Comparison of ENCODE assay signal across 9 cellular contexts in the genomic region with DNA sequence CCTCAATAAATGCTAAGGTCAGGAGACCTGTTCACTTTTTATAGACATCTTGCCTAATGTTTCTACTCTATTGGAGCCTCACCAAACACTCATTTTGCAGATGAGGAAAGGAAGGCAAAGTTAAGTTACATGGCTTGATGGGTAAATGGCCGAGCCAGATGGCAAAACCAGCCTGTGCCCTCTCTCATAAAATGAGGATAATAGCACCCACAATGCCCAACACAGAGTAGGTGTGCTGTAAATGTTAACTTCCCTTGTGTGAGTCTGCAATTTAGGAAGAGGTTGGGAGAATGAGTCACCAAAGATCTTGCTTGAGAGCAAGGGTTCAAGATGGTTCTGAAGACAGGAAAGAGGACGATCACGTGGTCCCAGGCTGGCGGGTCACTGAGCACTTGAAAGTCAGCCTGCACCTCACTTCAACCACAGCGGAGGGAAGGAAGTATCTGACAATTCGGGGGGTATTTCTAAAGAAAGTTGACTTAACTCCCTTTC. TPM values are rescaled to one million over a fixed set of nuclear protein-coding genes. Genes with fewer than 3 reads are reported as not detected.
DNase-seq lines count a peak whose midpoint lies in the region; ATAC-seq, FAIRE-seq and TF ChIP-seq lines count a peak whose summit lies in the region.
"Had no signal": no experiment of that assay in that cellular context is flagged by ENCODE, and none has a peak within 500 bp of the region (broad histone marks: within the 10 kb centered on the region; RNA-seq: fewer than 3 reads in every experiment).

No MANE protein-coding gene starts in this region.

- H3K9me3 ChIP-seq in KOPT-K1 (ENCODE audit: insufficient read depth, low read length, poor library complexity, severe bottlenecking) (no peaks in the 10 kb centered on the region), HepG2 (ENCODE audit: low read length) (no peaks in the 10 kb centered on the region)

- DNase-seq in activated CD8-positive, alpha-beta memory T cell treated with anti-CD3 and anti-CD28 coated beads for 24 hours: peak; percentile 67
- DNase-seq in HepG2 (ENCODE audit: low spot score) (no peak), GM10248 (ENCODE audit: extremely low spot score) (no peak), NCI-H2107 (lab: John Stamatoyannopoulos, UW) (no peak)
- DNase-seq in stimulated activated naive B cell treated with anti-CD40 and anti-IgM and Interleukin-4, amounts not matched to agents 10 μg/mL and 1 μg/mL and 100 μg/mL, for 72 hours: no peak
- DNase-seq: effector memory CD4-positive, alpha-beta T cell had no signal

- POLR2A ChIA-PET in HepG2 (lab: Yijun Ruan, JAX) (no interaction called here), GM10248 (lab: Yijun Ruan, JAX) (interaction anchor here (0.7 kb wide), 1 partner anchor 1145 kb away, joined by 3 read pairs; no protein-coding TSS in a partner anchor)

- no peaks in the 10 kb centered on the region for H3K79me2 ChIP-seq in HepG2 (ENCODE audit: insufficient read depth, low read length)

- H3K4me2 ChIP-seq in HepG2 (ENCODE audit: low read depth, low read length): no peak overlapping the region

- no peaks in the 10 kb centered on the region for H4K20me1 ChIP-seq in HepG2 (ENCODE audit: insufficient read depth, low read length)

- H3K4me1 Mint-ChIP-seq in stimulated activated naive B cell treated with anti-CD40 and anti-IgM and Interleukin-4, amounts not matched to agents 10 μg/mL and 1 μg/mL and 100 μg/mL, for 72 hours: peaks cover 12 to 56% of the 10 kb centered on the region in 2 donors

- peaks cover 0 to 23% of the 10 kb centered on the region in 2 experiments; a peak in 3 of 5 replicates for H3K27me3 ChIP-seq in HepG2 (ENCODE audit: control insufficient read depth in 1 of 2, insufficient read depth in 2 of 2, low read length in 2 of 2)

- H3K27ac Mint-ChIP-seq in stimulated activated naive B cell treated with anti-CD40 and anti-IgM and Interleukin-4, amounts not matched to agents 10 μg/mL and 1 μg/mL and 100 μg/mL, for 72 hours: no peak overlapping the region

- H3K9me3 Mint-ChIP-seq in stimulated activated naive B cell treated with anti-CD40 and anti-IgM and Interleukin-4, amounts not matched to agents 10 μg/mL and 1 μg/mL and 100 μg/mL, for 72 hours: peaks cover 4 to 5% of the 10 kb centered on the region in 2 donors

- intact Hi-C loops in HepG2 (cut with micrococcal nuclease; ENCODE audit: unreplicated experiment): no loop called here

- H3K36me3 Mint-ChIP-seq in stimulated activated naive B cell treated with anti-CD40 and anti-IgM and Interleukin-4, amounts not matched to agents 10 μg/mL and 1 μg/mL and 100 μg/mL, for 72 hours: peaks cover 4% of the 10 kb centered on the region in 2 donors

- H3K4me3 Mint-ChIP-seq in stimulated activated naive B cell treated with anti-CD40 and anti-IgM and Interleukin-4, amounts not matched to agents 10 μg/mL and 1 μg/mL and 100 μg/mL, for 72 hours: peak overlapping the region; percentile 19 to 25

- no peak for FAIRE-seq in HepG2 (lab: Jason Lieb, UNC)

- TF ChIP-seq EP300 in HepG2 (IDR thresholded peaks at IDR 0.05; ENCODE audit: low read depth in 2 of 2, low read length in 2 of 2) (no peak), HepG2 (CRISPR knock-in tag; IDR thresholded peaks at IDR 0.05; ENCODE audit: borderline replicate concordance) (no peak)

- no TSS peak for BruUV-seq in HepG2 (replicated peaks; lab: Mats Ljungman, UMichigan)

- ATAC-seq in HepG2: no peak
- peak; percentile 35 to 61 for ATAC-seq in stimulated activated naive B cell treated with anti-CD40 and anti-IgM and Interleukin-4, amounts not matched to agents 10 μg/mL and 1 μg/mL and 100 μg/mL, for 72 hours (replicated peaks)
- ATAC-seq in HG03175 (IDR thresholded peaks at IDR 0.05; ENCODE audit: unreplicated experiment): no peak
- ATAC-seq in GM18867 (IDR thresholded peaks at IDR 0.05; ENCODE audit: unreplicated experiment): no peak

- H3K27ac ChIP-seq in KOPT-K1 (ENCODE audit: low read depth, low read length, poor library complexity, severe bottlenecking) (peak overlapping the region; percentile 90), HepG2 (ENCODE audit: extremely low read length, insufficient read depth, low read length) (no peak overlapping the region)

- CTCF ChIA-PET in HepG2 (lab: Yijun Ruan, JAX; ENCODE audit: low intra/inter-chr PET ratio, low total read pairs): no interaction called here
- CTCF ChIA-PET in GM10248 (lab: Yijun Ruan, JAX): no interaction called here

- H3K27me3 Mint-ChIP-seq in stimulated activated naive B cell treated with anti-CD40 and anti-IgM and Interleukin-4, amounts not matched to agents 10 μg/mL and 1 μg/mL and 100 μg/mL, for 72 hours: peaks cover 39 to 58% of the 10 kb centered on the region in 2 donors

- H3K4me3 ChIP-seq in HepG2 (replicated peaks in 1 of 3; ENCODE audit: insufficient read depth in 1 of 3, low read depth in 2 of 3, low read length in 3 of 3): no peak overlapping the region

- TF ChIP-seq CTCF in HepG2 (CRISPR knock-in tag; IDR thresholded peaks at IDR 0.05): no peak
- no peak for TF ChIP-seq CTCF in GM10248 (IDR thresholded peaks at IDR 0.05; ENCODE audit: control extremely low read depth, extremely low read depth, low read depth, missing control alignments)

- no peak overlapping the region for H2AFZ ChIP-seq in HepG2 (ENCODE audit: low read length)

- H3K36me3 ChIP-seq in KOPT-K1 (ENCODE audit: insufficient read depth, low read length): peaks cover 8% of the 10 kb centered on the region; the same call in 1 of the 2 replicates
- no peaks in the 10 kb centered on the region for H3K36me3 ChIP-seq in HepG2 (replicated peaks in 1 of 2; ENCODE audit: control insufficient read depth in 1 of 2, insufficient read depth in 2 of 2, low read length in 2 of 2)

- in situ Hi-C loops in HepG2 (cut with HindIII; ENCODE audit: extremely low pct_ligation_motif_present, low pct_unique_long_range_greater_than_20kb): no loop called here

- no peak for TF ChIP-seq POLR2A in HepG2 (IDR thresholded peaks at IDR 0.05; ENCODE audit: insufficient read depth in 1 of 2, low read depth in 2 of 2, low read length in 2 of 2)

- 51% methylated on average over 6 of the region's 6 CpGs for WGBS in HepG2 (ENCODE audit: low lambda C conversion rate)

- TF ChIP-seq RAD21 in HepG2 (CRISPR knock-in tag; IDR thresholded peaks at IDR 0.05): no peak

- H3K4me1 ChIP-seq in HepG2 (ENCODE audit: insufficient read depth, low read length): peaks cover 9% of the 10 kb centered on the region

- H3K9ac ChIP-seq in HepG2 (ENCODE audit: insufficient read depth, low read depth, low read length): no peak overlapping the region

TF ChIP-seq in HepG2, 621 proteins besides CTCF, POLR2A, EP300 and RAD21:
- TF ChIP-seq ZNF839 (CRISPR knock-in tag; IDR thresholded peaks at IDR 0.05; ENCODE audit: borderline replicate concordance) (no peak), RAD51 (IDR thresholded peaks at IDR 0.05; ENCODE audit: borderline replicate concordance) (peak; percentile 42; the same call in 1 of the 2 replicates)
TF ChIP-seq in HepG2: peak in this region for 1.

RNA-seq across cellular contexts. Expression of a gene that starts 3.3 kb away (rescaled TPM):
- 0.04 TPM in 1 of 2 replicates, not detected in the other for total RNA-seq in HepG2 (2016; rRNA removed; fragmentation: Illumina TruSeq; extraction: Trizol)
- total RNA-seq in HepG2 (2016; cell fraction: cytosol; rRNA removed; fragmentation: Illumina TruSeq; extraction: Trizol; ENCODE audit: low read depth): not detected in 2 replicates
- 0.04 TPM in 1 of 2 replicates, not detected in the other for total RNA-seq in HepG2 (2016; cell fraction: insoluble cytoplasmic fraction; rRNA removed; fragmentation: Illumina TruSeq; extraction: Trizol)
- not detected in 2 replicates for total RNA-seq in HepG2 (2016; cell fraction: membrane; rRNA removed; fragmentation: Illumina TruSeq; extraction: Trizol)
- not detected in 2 replicates for total RNA-seq in HepG2 (2016; cell fraction: nucleus; rRNA removed; fragmentation: Illumina TruSeq; extraction: Trizol)
- 0.03 TPM in 1 of 2 replicates, not detected in the other for polyA plus RNA-seq in HepG2 (2011; rRNA removed)
- 0.01 TPM in 1 of 2 replicates, not detected in the other for polyA plus RNA-seq in HepG2 (2011; cell fraction: cytosol; rRNA removed)
- not detected in 2 replicates for polyA plus RNA-seq in HepG2 (2011; cell fraction: nucleus; rRNA removed)
- not detected in 2 replicates for polyA plus RNA-seq in HepG2 (2012)
- not detected in 2 replicates for polyA plus RNA-seq in HepG2 (2016; cell fraction: cytosol; fragmentation: Illumina TruSeq; extraction: Trizol; ENCODE audit: low read depth)
- polyA plus RNA-seq in HepG2 (2016; cell fraction: insoluble cytoplasmic fraction; fragmentation: Illumina TruSeq; extraction: Trizol; ENCODE audit: low read depth): not detected in 2 replicates
- not detected in 2 replicates for polyA plus RNA-seq in HepG2 (2016; cell fraction: membrane; fragmentation: Illumina TruSeq; extraction: Trizol; ENCODE audit: low read depth)
- not detected in 2 replicates for polyA plus RNA-seq in HepG2 (2016; cell fraction: nucleus; fragmentation: Illumina TruSeq; extraction: Trizol; ENCODE audit: insufficient read depth, low read depth)
- 9.6 TPM in 1 of 2 replicates, not detected in the other for polyA minus RNA-seq in HepG2 (2011; rRNA and poly(A)+ RNA removed; ENCODE audit: low replicate concordance)
- polyA minus RNA-seq in HepG2 (2011; cell fraction: cytosol; rRNA and poly(A)+ RNA removed): not detected in 2 replicates
- polyA minus RNA-seq in HepG2 (2011; cell fraction: nucleus; rRNA and poly(A)+ RNA removed): not detected in 2 replicates

Comparison
In these comparisons a context has a peak if more than half of its experiments do, and no peak if none do; other contexts are left out.
1. ATAC-seq: peak in stimulated activated naive B cell treated with anti-CD40 and anti-IgM and Interleukin-4, amounts not matched to agents 10 μg/mL and 1 μg/mL and 100 μg/mL, for 72 hours (2 of 2); none in HepG2 (single experiment), HG03175 (single experiment) and GM18867 (single experiment).